ENCODE assay signal across 1 cellular context in the genomic region with DNA sequence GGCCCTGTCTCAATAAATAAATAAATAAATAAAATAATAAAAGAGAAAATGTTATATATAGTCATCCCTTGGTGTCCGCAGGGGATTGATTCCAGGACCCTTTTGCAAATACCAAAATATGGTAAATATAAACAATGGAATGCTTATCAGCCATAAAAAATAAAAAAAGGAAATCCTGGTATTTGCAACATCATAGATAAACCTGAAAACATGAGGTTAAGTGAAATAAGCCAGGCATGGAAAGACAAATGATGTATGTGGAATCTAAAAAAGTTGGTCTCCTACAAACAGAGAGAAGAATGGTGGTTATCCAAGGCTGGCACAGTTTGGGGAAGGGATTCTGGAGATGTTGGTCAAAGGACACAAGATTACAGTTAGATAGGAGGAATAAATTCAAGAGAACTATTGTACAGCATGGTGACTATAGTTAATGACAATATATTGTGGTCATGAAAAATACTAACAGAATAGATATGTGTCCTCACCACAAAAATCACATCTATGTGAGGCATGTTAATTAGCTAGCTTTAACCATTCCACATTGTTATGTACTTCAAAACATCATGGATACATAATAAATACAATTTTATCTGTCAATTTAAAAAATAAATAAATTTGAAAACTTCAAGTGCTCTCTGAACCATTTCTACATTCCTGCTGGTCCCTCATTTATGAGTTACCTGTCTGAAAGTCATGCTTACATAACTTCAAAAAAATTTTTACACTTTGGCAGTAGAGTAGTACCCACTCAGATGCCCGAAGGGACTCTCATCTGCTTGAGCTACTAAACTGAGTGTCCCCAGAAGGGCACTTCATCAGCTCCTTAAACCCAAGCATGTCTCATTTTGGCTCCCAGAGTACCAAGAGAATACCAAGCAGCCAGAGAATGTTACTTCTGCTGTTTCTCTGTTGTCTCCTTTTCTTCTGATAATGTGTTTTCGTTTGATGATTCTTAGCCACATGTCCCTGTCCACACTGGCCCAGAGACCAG.
TF ChIP-seq lines count a peak whose summit lies in the region.

No MANE protein-coding gene starts in this region.

TF ChIP-seq in HepG2, 621 proteins besides CTCF, POLR2A, EP300 and RAD21 (continued from another document):
- no peak for TF ChIP-seq YY1 (IDR thresholded peaks at IDR 0.05; ENCODE audit: insufficient read depth, insufficient replicate concordance, low read depth, low read length)
- no peak for TF ChIP-seq SMAD3 (CRISPR knock-in tag; IDR thresholded peaks at IDR 0.05)
- TF ChIP-seq, protein P1, sequence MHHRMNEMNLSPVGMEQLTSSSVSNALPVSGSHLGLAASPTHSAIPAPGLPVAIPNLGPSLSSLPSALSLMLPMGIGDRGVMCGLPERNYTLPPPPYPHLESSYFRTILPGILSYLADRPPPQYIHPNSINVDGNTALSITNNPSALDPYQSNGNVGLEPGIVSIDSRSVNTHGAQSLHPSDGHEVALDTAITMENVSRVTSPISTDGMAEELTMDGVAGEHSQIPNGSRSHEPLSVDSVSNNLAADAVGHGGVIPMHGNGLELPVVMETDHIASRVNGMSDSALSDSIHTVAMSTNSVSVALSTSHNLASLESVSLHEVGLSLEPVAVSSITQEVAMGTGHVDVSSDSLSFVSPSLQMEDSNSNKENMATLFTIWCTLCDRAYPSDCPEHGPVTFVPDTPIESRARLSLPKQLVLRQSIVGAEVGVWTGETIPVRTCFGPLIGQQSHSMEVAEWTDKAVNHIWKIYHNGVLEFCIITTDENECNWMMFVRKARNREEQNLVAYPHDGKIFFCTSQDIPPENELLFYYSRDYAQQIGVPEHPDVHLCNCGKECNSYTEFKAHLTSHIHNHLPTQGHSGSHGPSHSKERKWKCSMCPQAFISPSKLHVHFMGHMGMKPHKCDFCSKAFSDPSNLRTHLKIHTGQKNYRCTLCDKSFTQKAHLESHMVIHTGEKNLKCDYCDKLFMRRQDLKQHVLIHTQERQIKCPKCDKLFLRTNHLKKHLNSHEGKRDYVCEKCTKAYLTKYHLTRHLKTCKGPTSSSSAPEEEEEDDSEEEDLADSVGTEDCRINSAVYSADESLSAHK (CRISPR knock-in tag; IDR thresholded peaks at IDR 0.05; ENCODE audit: borderline replicate concordance): no peak
- no peak for TF ChIP-seq ZBTB21 (CRISPR knock-in tag; IDR thresholded peaks at IDR 0.05)
- TF ChIP-seq SALL1 (CRISPR knock-in tag; IDR thresholded peaks at IDR 0.05): no peak
- no peak for TF ChIP-seq NFYB (CRISPR knock-in tag; IDR thresholded peaks at IDR 0.05)
- TF ChIP-seq, protein P2, sequence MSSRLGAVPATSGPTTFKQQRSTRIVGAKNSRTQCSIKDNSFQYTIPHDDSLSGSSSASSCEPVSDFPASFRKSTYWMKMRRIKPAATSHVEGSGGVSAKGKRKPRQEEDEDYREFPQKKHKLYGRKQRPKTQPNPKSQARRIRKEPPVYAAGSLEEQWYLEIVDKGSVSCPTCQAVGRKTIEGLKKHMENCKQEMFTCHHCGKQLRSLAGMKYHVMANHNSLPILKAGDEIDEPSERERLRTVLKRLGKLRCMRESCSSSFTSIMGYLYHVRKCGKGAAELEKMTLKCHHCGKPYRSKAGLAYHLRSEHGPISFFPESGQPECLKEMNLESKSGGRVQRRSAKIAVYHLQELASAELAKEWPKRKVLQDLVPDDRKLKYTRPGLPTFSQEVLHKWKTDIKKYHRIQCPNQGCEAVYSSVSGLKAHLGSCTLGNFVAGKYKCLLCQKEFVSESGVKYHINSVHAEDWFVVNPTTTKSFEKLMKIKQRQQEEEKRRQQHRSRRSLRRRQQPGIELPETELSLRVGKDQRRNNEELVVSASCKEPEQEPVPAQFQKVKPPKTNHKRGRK (CRISPR knock-in tag; IDR thresholded peaks at IDR 0.05): no peak
